Comparison of ENCODE assay signal across 8 cellular contexts in the genomic region with DNA sequence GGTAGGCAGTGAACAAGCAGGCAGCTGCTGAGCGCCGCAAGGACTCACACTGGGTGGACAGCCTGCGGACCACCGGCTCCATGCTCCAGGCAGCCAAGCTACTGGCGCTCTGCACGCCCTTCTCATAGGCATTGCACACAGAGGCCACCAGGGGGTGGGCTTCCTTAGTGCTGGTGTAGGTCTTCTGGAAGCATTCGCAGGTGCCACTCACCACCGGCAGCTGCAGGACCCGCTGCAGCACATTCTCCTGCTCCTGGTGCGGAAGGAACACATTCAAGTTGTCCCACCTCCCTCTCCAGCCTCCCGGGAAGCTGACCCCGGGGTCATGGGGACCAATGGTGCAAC. TPM values are rescaled to one million over a fixed set of nuclear protein-coding genes. Genes with fewer than 3 reads are reported as not detected.
A peak's percentile ranks its signal among the peaks of the same experiment; 100 is the strongest.
DNase-seq lines count a peak whose midpoint lies in the region; ATAC-seq, FAIRE-seq and TF ChIP-seq lines count a peak whose summit lies in the region.

No MANE protein-coding gene starts in this region.

- no peak for TF ChIP-seq EP300 in A549 (IDR thresholded peaks at IDR 0.05)

- FAIRE-seq in A549 (lab: Jason Lieb, UNC), result no peak

- H3K4me2 ChIP-seq in A549, result no peak overlapping the region

- ATAC-seq in A549 (peak; percentile 52 to 93; a peak in 3 of 6 replicates), left cardiac atrium (peak; percentile 6 to 8), GM19467 (IDR thresholded peaks at IDR 0.05; ENCODE audit: unreplicated experiment) (no peak)

- no peak overlapping the region for H3K27ac Mint-ChIP-seq in activated T-helper 1 cell treated with anti-CD3 and anti-CD28 coated beads, Interleukin-12 subunit alpha, Interleukin-12 subunit beta, Interleukin-2, Interleukin-4 antibody, amounts not matched to agents 30 ng/mL and 10 ng/mL and 1 ng/mL, durations not matched to agents 14 hours and 24 hours and 36 hours

- TF ChIP-seq CTCF in A549 (IDR thresholded peaks at IDR 0.05) (peak; percentile 50), GM10266 (IDR thresholded peaks at IDR 0.05; ENCODE audit: control insufficient read depth, insufficient read depth, low read depth, missing control alignments) (peak; percentile 39)

- POLR2A ChIA-PET in A549 (lab: Yijun Ruan, JAX), result no interaction called here

- no peaks in the 10 kb centered on the region for H3K36me3 Mint-ChIP-seq in activated T-helper 1 cell treated with anti-CD3 and anti-CD28 coated beads, Interleukin-12 subunit alpha, Interleukin-12 subunit beta, Interleukin-2, Interleukin-4 antibody, amounts not matched to agents 30 ng/mL and 10 ng/mL and 1 ng/mL, durations not matched to agents 14 hours and 24 hours and 36 hours (ENCODE audit: low read depth)

- no peaks in the 10 kb centered on the region for H3K9me3 ChIP-seq in A549

- intact Hi-C loops in left cardiac atrium (cut with DNase I), result no loop called here
- intact Hi-C loops in activated T-helper 1 cell treated with anti-CD3 and anti-CD28 coated beads, Interleukin-12 subunit alpha, Interleukin-12 subunit beta, Interleukin-2, Interleukin-4 antibody, amounts not matched to agents 30 ng/mL and 10 ng/mL and 1 ng/mL, durations not matched to agents 14 hours and 24 hours and 36 hours (cut with micrococcal nuclease), result no loop called here

- no peak for TF ChIP-seq POLR2A in A549 (IDR thresholded peaks at IDR 0.05; ENCODE audit: low read length)

- H3K4me3 Mint-ChIP-seq in activated T-helper 1 cell treated with anti-CD3 and anti-CD28 coated beads, Interleukin-12 subunit alpha, Interleukin-12 subunit beta, Interleukin-2, Interleukin-4 antibody, amounts not matched to agents 30 ng/mL and 10 ng/mL and 1 ng/mL, durations not matched to agents 14 hours and 24 hours and 36 hours, result no peak overlapping the region

- peak in 1 of 2 experiments; percentile 43; a peak in 2 of 5 replicates for TF ChIP-seq RAD21 in A549 (conservative IDR thresholded peaks at IDR 0.05 in 1 of 2, IDR thresholded peaks at IDR 0.05 in 1 of 2)

- H3K27ac ChIP-seq in A549, result no peak overlapping the region

- DNase-seq in A549 (ENCODE audit: low read depth in 1 of 2, low spot score in 1 of 2) (peak; percentile 64 to 76), GM10266 (ENCODE audit: extremely low spot score) (peak; percentile 43), RPMI7951 (ENCODE audit: low read depth) (peak; percentile 24), left cardiac atrium (no peak), NCI-H774 (lab: John Stamatoyannopoulos, UW) (no peak), medulla oblongata (ENCODE audit: extremely low spot score) (no peak)
- DNase-seq in activated T-helper 1 cell treated with anti-CD3 and anti-CD28 coated beads, Interleukin-12 subunit alpha, Interleukin-12 subunit beta, Interleukin-2, Interleukin-4 antibody, amounts not matched to agents 30 ng/mL and 10 ng/mL and 1 ng/mL, durations not matched to agents 14 hours and 24 hours and 36 hours (ENCODE audit: low spot score), result no peak

- H3K27me3 Mint-ChIP-seq in activated T-helper 1 cell treated with anti-CD3 and anti-CD28 coated beads, Interleukin-12 subunit alpha, Interleukin-12 subunit beta, Interleukin-2, Interleukin-4 antibody, amounts not matched to agents 30 ng/mL and 10 ng/mL and 1 ng/mL, durations not matched to agents 14 hours and 24 hours and 36 hours (ENCODE audit: insufficient read depth), result peaks cover 11% of the 10 kb centered on the region

- H3K4me1 Mint-ChIP-seq in activated T-helper 1 cell treated with anti-CD3 and anti-CD28 coated beads, Interleukin-12 subunit alpha, Interleukin-12 subunit beta, Interleukin-2, Interleukin-4 antibody, amounts not matched to agents 30 ng/mL and 10 ng/mL and 1 ng/mL, durations not matched to agents 14 hours and 24 hours and 36 hours (ENCODE audit: low read depth), result no peaks in the 10 kb centered on the region

- WGBS in A549 (ENCODE audit: missing lambda C conversion rate), result 54% methylated on average over 12 of the region's 12 CpGs

- H3K9me3 Mint-ChIP-seq in activated T-helper 1 cell treated with anti-CD3 and anti-CD28 coated beads, Interleukin-12 subunit alpha, Interleukin-12 subunit beta, Interleukin-2, Interleukin-4 antibody, amounts not matched to agents 30 ng/mL and 10 ng/mL and 1 ng/mL, durations not matched to agents 14 hours and 24 hours and 36 hours, result no peaks in the 10 kb centered on the region

- CTCF ChIA-PET in A549 (lab: Yijun Ruan, JAX), result interaction anchor here (0.8 to 9.4 kb wide), 19 partner anchors 8 to 413 kb away, joined by 3 to 79 read pairs (median 4); no protein-coding TSS in a partner anchor

- no peaks in the 10 kb centered on the region for H3K4me1 ChIP-seq in A549

- H3K4me3 ChIP-seq in A549, result no peak overlapping the region

TF ChIP-seq in A549, 52 proteins besides CTCF, POLR2A, EP300 and RAD21:
- TF ChIP-seq CHD4 (IDR thresholded peaks at IDR 0.05; ENCODE audit: borderline replicate concordance), result no peak
- no peak for TF ChIP-seq ZSCAN20 (CRISPR knock-in tag; IDR thresholded peaks at IDR 0.05)
- TF ChIP-seq TP53 (CRISPR knock-in tag; IDR thresholded peaks at IDR 0.05), result no peak
- TF ChIP-seq SREBF2 (IDR thresholded peaks at IDR 0.05), result no peak

RNA-seq across cellular contexts. Expression of gene PLIN1, which starts 6.0 kb away (rescaled TPM):
- polyA plus RNA-seq in A549 (2011; rRNA removed) (0.56 and 0.74 TPM in 2 replicates), A549 (2017; fragmentation: RNase III; extraction: RNeasy Plus Mini Kit Qiagen cat#74134 plus additional on column Dnase treatment) (0.13 to 0.28 TPM (median 0.27 TPM) in 3 replicates)
- 0.15 and 0.26 TPM in 2 replicates for polyA plus RNA-seq in A549 (2012; cell fraction: cytosol; rRNA removed)
- 0.56 and 0.61 TPM in 2 replicates for polyA plus RNA-seq in A549 (2012; cell fraction: nucleus; rRNA removed)
- polyA minus RNA-seq in A549 (2011; rRNA and poly(A)+ RNA removed), result 0.08 and 0.24 TPM in 2 replicates
- 0.20 TPM in 1 of 2 replicates, not detected in the other for total RNA-seq in RPMI7951 (2014; rRNA removed; shearing (Covaris generic))
- total RNA-seq in left cardiac atrium, result 100 to 1,000 TPM; 140 to 245 TPM
- not detected in 2 replicates for total RNA-seq in activated T-helper 1 cell treated with anti-CD3 and anti-CD28 coated beads, Interleukin-12 subunit alpha, Interleukin-12 subunit beta, Interleukin-2, Interleukin-4 antibody, amounts not matched to agents 30 ng/mL and 10 ng/mL and 1 ng/mL, durations not matched to agents 14 hours and 24 hours and 36 hours

RNA-seq across cellular contexts. Expression of gene PEX11A, which starts 17.4 kb away (rescaled TPM):
- polyA plus RNA-seq in A549 (2011; rRNA removed) (8.1 and 11.3 TPM in 2 replicates), A549 (2017; fragmentation: RNase III; extraction: RNeasy Plus Mini Kit Qiagen cat#74134 plus additional on column Dnase treatment) (5.2 to 6.3 TPM (median 6.0 TPM) in 3 replicates)
- 3.2 TPM in 2 replicates for polyA plus RNA-seq in A549 (2012; cell fraction: cytosol; rRNA removed)
- polyA plus RNA-seq in A549 (2012; cell fraction: nucleus; rRNA removed), result 1.7 and 2.0 TPM in 2 replicates
- polyA minus RNA-seq in A549 (2011; rRNA and poly(A)+ RNA removed), result 6.7 and 10.0 TPM in 2 replicates
- total RNA-seq in RPMI7951 (2014; rRNA removed; shearing (Covaris generic)), result 12.6 and 15.9 TPM in 2 replicates
- 10 to 100 TPM; 11.1 to 18.3 TPM for total RNA-seq in left cardiac atrium
- 0.66 and 1.0 TPM in 2 replicates for total RNA-seq in activated T-helper 1 cell treated with anti-CD3 and anti-CD28 coated beads, Interleukin-12 subunit alpha, Interleukin-12 subunit beta, Interleukin-2, Interleukin-4 antibody, amounts not matched to agents 30 ng/mL and 10 ng/mL and 1 ng/mL, durations not matched to agents 14 hours and 24 hours and 36 hours

RNA-seq across cellular contexts. Expression of gene WDR93, which starts 17.5 kb away (rescaled TPM):
- polyA plus RNA-seq in A549 (2011; rRNA removed), result 0.26 and 0.38 TPM in 2 replicates
- polyA plus RNA-seq in A549 (2012; cell fraction: cytosol; rRNA removed), result 0.09 and 0.12 TPM in 2 replicates
- 0.06 and 0.07 TPM in 2 replicates for polyA plus RNA-seq in A549 (2012; cell fraction: nucleus; rRNA removed)
- 0.10 to 0.16 TPM (median 0.12 TPM) in 3 replicates for polyA plus RNA-seq in A549 (2017; fragmentation: RNase III; extraction: RNeasy Plus Mini Kit Qiagen cat#74134 plus additional on column Dnase treatment)
- polyA minus RNA-seq in A549 (2011; rRNA and poly(A)+ RNA removed), result 0.19 and 0.29 TPM in 2 replicates
- 0.10 and 0.48 TPM in 2 replicates for total RNA-seq in RPMI7951 (2014; rRNA removed; shearing (Covaris generic))
- total RNA-seq in left cardiac atrium, result not detected
- not detected in 2 replicates for total RNA-seq in activated T-helper 1 cell treated with anti-CD3 and anti-CD28 coated beads, Interleukin-12 subunit alpha, Interleukin-12 subunit beta, Interleukin-2, Interleukin-4 antibody, amounts not matched to agents 30 ng/mL and 10 ng/mL and 1 ng/mL, durations not matched to agents 14 hours and 24 hours and 36 hours

RNA-seq across cellular contexts. Expression of gene KIF7, which starts 17.9 kb away (rescaled TPM):
- 2.1 and 2.2 TPM in 2 replicates for polyA plus RNA-seq in A549 (2011; rRNA removed)
- polyA plus RNA-seq in A549 (2012; cell fraction: cytosol; rRNA removed), result 4.9 and 5.9 TPM in 2 replicates
- 14.3 and 15.9 TPM in 2 replicates for polyA plus RNA-seq in A549 (2012; cell fraction: nucleus; rRNA removed)
- polyA plus RNA-seq in A549 (2017; fragmentation: RNase III; extraction: RNeasy Plus Mini Kit Qiagen cat#74134 plus additional on column Dnase treatment), result 3.3 to 4.1 TPM (median 3.9 TPM) in 3 replicates
- polyA minus RNA-seq in A549 (2011; rRNA and poly(A)+ RNA removed), result 1.4 and 1.6 TPM in 2 replicates
- total RNA-seq in RPMI7951 (2014; rRNA removed; shearing (Covaris generic)), result 2.9 and 4.7 TPM in 2 replicates
- 1 to 10 TPM; 2.4 to 4.8 TPM for total RNA-seq in left cardiac atrium
- total RNA-seq in activated T-helper 1 cell treated with anti-CD3 and anti-CD28 coated beads, Interleukin-12 subunit alpha, Interleukin-12 subunit beta, Interleukin-2, Interleukin-4 antibody, amounts not matched to agents 30 ng/mL and 10 ng/mL and 1 ng/mL, durations not matched to agents 14 hours and 24 hours and 36 hours, result 2.4 and 2.7 TPM in 2 replicates

Comparison
In these comparisons a context has a peak if more than half of its experiments do, and no peak if none do; other contexts are left out.
1. DNase-seq: peak in A549 (2 of 2), GM10266 (single experiment) and RPMI7951 (single experiment); none in left cardiac atrium (single experiment), NCI-H774 (single experiment), activated T-helper 1 cell treated with anti-CD3 and anti-CD28 coated beads, Interleukin-12 subunit alpha, Interleukin-12 subunit beta, Interleukin-2, Interleukin-4 antibody, amounts not matched to agents 30 ng/mL and 10 ng/mL and 1 ng/mL, durations not matched to agents 14 hours and 24 hours and 36 hours (single experiment) and medulla oblongata (single experiment).
2. RNA of gene PLIN1, which starts 6.0 kb away (total RNA-seq): 140 to 245 TPM in left cardiac atrium; 0.20 TPM in RPMI7951 and not detected in activated T-helper 1 cell treated with anti-CD3 and anti-CD28 coated beads, Interleukin-12 subunit alpha, Interleukin-12 subunit beta, Interleukin-2, Interleukin-4 antibody, amounts not matched to agents 30 ng/mL and 10 ng/mL and 1 ng/mL, durations not matched to agents 14 hours and 24 hours and 36 hours; every median in the first group is over 100 times any median in the second.